Comparison of ENCODE assay signal across 8 cellular contexts in the genomic region with DNA sequence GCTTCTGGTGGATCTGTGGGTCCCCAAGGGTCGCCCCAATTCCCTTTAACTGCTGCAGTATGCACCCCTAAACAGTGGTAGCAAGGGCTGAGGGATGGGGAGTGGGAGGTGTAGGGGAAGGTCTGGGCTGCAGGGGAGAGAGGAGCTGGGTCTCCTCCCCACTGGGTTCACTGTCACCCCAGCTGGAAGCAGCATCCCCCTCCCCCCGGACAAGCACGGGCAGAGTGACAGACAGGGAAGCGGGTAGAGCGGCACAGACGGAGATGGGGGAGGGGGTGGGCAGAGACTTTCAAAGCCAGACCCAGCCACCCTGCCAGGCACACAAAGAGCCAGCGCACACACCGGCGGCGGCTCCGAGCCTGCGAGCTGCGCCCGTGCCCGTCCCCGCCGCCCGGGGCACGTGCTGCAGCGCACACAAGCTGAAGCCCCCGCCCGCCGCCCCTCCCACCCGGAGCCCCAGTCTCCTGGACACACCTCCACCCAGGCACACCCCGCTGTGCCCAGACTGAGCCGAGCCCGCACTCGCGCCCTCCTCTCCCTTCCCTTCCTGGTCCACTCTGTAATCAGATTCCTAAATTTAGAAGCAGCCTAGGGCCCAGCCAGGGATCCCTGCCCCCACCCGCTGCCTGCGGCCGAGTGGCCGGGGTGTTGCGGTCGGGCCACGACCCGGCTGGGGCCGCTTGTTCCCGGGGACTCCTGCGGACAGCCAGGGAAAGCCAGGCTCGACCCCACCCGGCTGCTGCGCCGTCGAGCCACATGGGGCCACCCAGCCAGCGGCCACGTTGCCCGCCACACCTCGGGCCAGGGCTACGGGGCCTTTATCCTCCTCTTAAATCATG. TPM values are rescaled to one million over a fixed set of nuclear protein-coding genes. Genes with fewer than 3 reads are reported as not detected.
A peak's percentile ranks its signal among the peaks of the same experiment; 100 is the strongest.
DNase-seq lines count a peak whose midpoint lies in the region; ATAC-seq and TF ChIP-seq lines count a peak whose summit lies in the region.

No MANE protein-coding gene starts in this region.

- DNase-seq in CD8-positive, alpha-beta T cell: peak in 5 of 7 experiments; percentile 9 to 57 (median 36)
- DNase-seq in Jurkat, Clone E6-1 (ENCODE audit: low read depth, low spot score): peak; percentile 70
- DNase-seq in SHP77 (lab: John Stamatoyannopoulos, UW) (peak; percentile 81 to 91), breast epithelium (ENCODE audit: low spot score in 2 of 2) (no peak), inferior parietal cortex (ENCODE audit: extremely low spot score) (peak; percentile 57)
- peak; percentile 45 for DNase-seq in stimulated activated CD8-positive, alpha-beta memory T cell treated with anti-CD3 and anti-CD28 coated beads, Interleukin-4, amount 100 ng/mL, for 48 hours
- DNase-seq in effector CD8-positive, alpha-beta T cell (lab: John Stamatoyannopoulos, UW): no peak

- peaks cover 15% of the 10 kb centered on the region for H3K4me1 Mint-ChIP-seq in CD8-positive, alpha-beta T cell (ENCODE audit: low read depth)

- intact Hi-C loops in CD8-positive, alpha-beta T cell (cut with DNase I, micrococcal nuclease): loop anchor here in 1 of 2 experiments (2.0 kb wide), 1 partner anchor 21 kb away; a partner anchor contains a TSS
- intact Hi-C loops in breast epithelium (cut with DNase I; ENCODE audit: low total_unique reads): no loop called here

- ATAC-seq in CD8-positive, alpha-beta T cell: peak; percentile 47
- no peak for ATAC-seq in HG03378 (IDR thresholded peaks at IDR 0.05; ENCODE audit: unreplicated experiment)

- no peak for TF ChIP-seq POLR2A in breast epithelium (IDR thresholded peaks at IDR 0.05)

- H3K4me3 ChIP-seq in CD8-positive, alpha-beta T cell (ENCODE audit: low read depth, low read length): peak overlapping the region; percentile 48
- peak overlapping the region; percentile 59 for H3K4me3 ChIP-seq in Jurkat, Clone E6-1 (ENCODE audit: low read length)
- peak overlapping the region; percentile 44 to 74 (median 54) for H3K4me3 ChIP-seq in breast epithelium

- no peaks in the 10 kb centered on the region for H3K36me3 Mint-ChIP-seq in CD8-positive, alpha-beta T cell

- CTCF ChIA-PET in CD8-positive, alpha-beta T cell (lab: Charles Lee): interaction anchor here (0.7 to 2.8 kb wide), 6 partner anchors 12 to 81 kb away, joined by 3 to 16 read pairs (median 4); no protein-coding TSS in a partner anchor

- peak overlapping the region; percentile 78 for H3K4me3 Mint-ChIP-seq in CD8-positive, alpha-beta T cell

- H3K9me3 Mint-ChIP-seq in CD8-positive, alpha-beta T cell: no peaks in the 10 kb centered on the region

- no peak for TF ChIP-seq CTCF in CD8-positive, alpha-beta T cell (IDR thresholded peaks at IDR 0.05)
- no peak for TF ChIP-seq CTCF in breast epithelium (IDR thresholded peaks at IDR 0.05)

- no peaks in the 10 kb centered on the region for H3K9me3 ChIP-seq in CD8-positive, alpha-beta T cell (ENCODE audit: low read length)
- H3K9me3 ChIP-seq in breast epithelium: no peaks in the 10 kb centered on the region

- no peak overlapping the region for H3K27ac ChIP-seq in CD8-positive, alpha-beta T cell (ENCODE audit: low read depth, low read length)
- H3K27ac ChIP-seq in breast epithelium: peak overlapping the region; percentile 82 to 83

- peaks cover 28% of the 10 kb centered on the region for H3K4me1 ChIP-seq in CD8-positive, alpha-beta T cell (ENCODE audit: insufficient read depth, low read length)
- peaks cover 4 to 31% of the 10 kb centered on the region in 2 donors for H3K4me1 ChIP-seq in breast epithelium

- H3K27me3 Mint-ChIP-seq in CD8-positive, alpha-beta T cell (ENCODE audit: low read depth): no peaks in the 10 kb centered on the region

- no peaks in the 10 kb centered on the region for H3K36me3 ChIP-seq in CD8-positive, alpha-beta T cell (ENCODE audit: insufficient read depth, low read length)
- H3K36me3 ChIP-seq in breast epithelium: no peaks in the 10 kb centered on the region

- no peak overlapping the region for H3K27ac Mint-ChIP-seq in CD8-positive, alpha-beta T cell

- no peaks in the 10 kb centered on the region for H3K27me3 ChIP-seq in CD8-positive, alpha-beta T cell (ENCODE audit: insufficient read depth, low read length)
- H3K27me3 ChIP-seq in breast epithelium: no peaks in the 10 kb centered on the region

- POLR2A ChIA-PET in CD8-positive, alpha-beta T cell (lab: Charles Lee): interaction anchor here (1.0 to 1.1 kb wide), 2 partner anchors 28 to 79 kb away, joined by 3 to 5 read pairs; a partner anchor contains a TSS

RNA-seq across cellular contexts. Expression of a gene that starts 0.9 kb away (rescaled TPM):
- not detected for total RNA-seq in CD8-positive, alpha-beta T cell
- 9.3 TPM for polyA plus RNA-seq in Jurkat, Clone E6-1 (2012; ENCODE audit: insufficient read depth, insufficient read length)
- total RNA-seq in breast epithelium: under 1 TPM; 0.16 to 0.33 (median 0.29) TPM

RNA-seq across cellular contexts. Expression of a gene that starts 20.9 kb away (rescaled TPM):
- total RNA-seq in CD8-positive, alpha-beta T cell: 10 to 100 TPM; 12.0 to 14.6 TPM
- 42.1 TPM for polyA plus RNA-seq in Jurkat, Clone E6-1 (2012; ENCODE audit: insufficient read depth, insufficient read length)
- 10 to 100 TPM in 2 of 3 donors, 1 to 10 TPM in 1; 5.9 to 27.4 (median 19.7) TPM for total RNA-seq in breast epithelium

RNA-seq across cellular contexts. Expression of a gene that starts 56.5 kb away (rescaled TPM):
- 100 to 1,000 TPM in 1 of 2 experiments, 10 to 100 TPM in 1; 97.6 to 111 TPM for total RNA-seq in CD8-positive, alpha-beta T cell
- 586 TPM for polyA plus RNA-seq in Jurkat, Clone E6-1 (2012; ENCODE audit: insufficient read depth, insufficient read length)
- 100 to 1,000 TPM; 257 to 326 (median 293) TPM for total RNA-seq in breast epithelium

Comparison
In these comparisons a context has a peak if more than half of its experiments do, and no peak if none do; other contexts are left out.
1. DNase-seq: peak in CD8-positive, alpha-beta T cell (5 of 7), Jurkat, Clone E6-1 (single experiment), SHP77 (2 of 2), inferior parietal cortex (single experiment) and stimulated activated CD8-positive, alpha-beta memory T cell treated with anti-CD3 and anti-CD28 coated beads, Interleukin-4, amount 100 ng/mL, for 48 hours (single experiment); none in breast epithelium (0 of 2) and effector CD8-positive, alpha-beta T cell (single experiment).
2. Peak in every context shown above with its lines, with median percentiles within 50 percentile points of each other: H3K4me3 ChIP-seq.